ENCODE assay signal across 1 cellular context in genomic region chr7:69773535-69774225, GRCh38.
TF ChIP-seq lines count a peak whose summit lies in the region.

No MANE protein-coding gene starts in this region.

TF ChIP-seq in WTC11, 78 proteins besides CTCF, POLR2A, EP300 and RAD21 (continued from another document):
- TF ChIP-seq ZNF425 (CRISPR knock-in tag; conservative IDR thresholded peaks at IDR 0.05): no peak
- no peak for TF ChIP-seq NR1H2 (CRISPR knock-in tag; IDR thresholded peaks at IDR 0.05)
- TF ChIP-seq OVOL2 (CRISPR knock-in tag; IDR thresholded peaks at IDR 0.05; ENCODE audit: borderline replicate concordance): no peak
- TF ChIP-seq NFE2L1 (CRISPR knock-in tag; IDR thresholded peaks at IDR 0.05): no peak
- no peak for TF ChIP-seq IRF2 (CRISPR knock-in tag; IDR thresholded peaks at IDR 0.05; ENCODE audit: borderline replicate concordance, low read depth)
TF ChIP-seq in WTC11: peak in this region for 0.
